ENCODE assay signal across 8 cellular contexts in genomic region chr13:114078501-114079451, GRCh38. TPM values are rescaled to one million over a fixed set of nuclear protein-coding genes. Genes with fewer than 3 reads are reported as not detected.
DNase-seq lines count a peak whose midpoint lies in the region; ATAC-seq and TF ChIP-seq lines count a peak whose summit lies in the region.

No MANE protein-coding gene starts in this region.

- no peaks in the 10 kb centered on the region for H3K27me3 ChIP-seq in prostate gland (replicated peaks; ENCODE audit: insufficient read depth)

- H3K27ac Mint-ChIP-seq in T-helper 17 cell = peak overlapping the region; percentile 84

- H3K27me3 Mint-ChIP-seq in T-helper 17 cell = no peaks in the 10 kb centered on the region

- intact Hi-C loops in prostate gland (cut with DNase I) = no loop called here

- H3K36me3 ChIP-seq in prostate gland = no peaks in the 10 kb centered on the region

- H3K27ac ChIP-seq in prostate gland = peak overlapping the region; percentile 28 to 30

- TF ChIP-seq POLR2A in prostate gland (IDR thresholded peaks at IDR 0.05) = no peak

- peaks cover 42% of the 10 kb centered on the region for H3K4me1 Mint-ChIP-seq in T-helper 17 cell

- 70% methylated on average over 38 of the region's 38 CpGs for WGBS in prostate gland

- TF ChIP-seq CTCF in prostate gland (IDR thresholded peaks at IDR 0.05) = no peak

- ATAC-seq in T-helper 17 cell (peak; percentile 43), HG03108 (IDR thresholded peaks at IDR 0.05; ENCODE audit: unreplicated experiment) (no peak), GM19035 (IDR thresholded peaks at IDR 0.05; ENCODE audit: unreplicated experiment) (no peak), GM21825 (IDR thresholded peaks at IDR 0.05; ENCODE audit: unreplicated experiment) (no peak)

- H3K4me1 ChIP-seq in prostate gland (replicated peaks) = no peaks in the 10 kb centered on the region

- H3K9me3 ChIP-seq in T-helper 17 cell (ENCODE audit: control insufficient read depth, low read length, poor library complexity, severe bottlenecking) = no peaks in the 10 kb centered on the region
- H3K9me3 ChIP-seq in prostate gland = no peaks in the 10 kb centered on the region

- peaks cover 2% of the 10 kb centered on the region for H3K36me3 Mint-ChIP-seq in T-helper 17 cell (ENCODE audit: low read depth)

- DNase-seq in EH (ENCODE audit: low read depth) = peak; percentile 82
- no peak for DNase-seq in T-helper 17 cell
- DNase-seq in fibroblast of the conjunctiva (ENCODE audit: low read depth) = peak; percentile 83
- no peak for DNase-seq in prostate gland (ENCODE audit: low spot score)
- DNase-seq in stimulated activated CD4-positive, alpha-beta T cell treated with anti-CD3 and anti-CD28 coated beads, Interleukin-2, amount 100 ng/mL, for 48 hours = no peak

- no peak overlapping the region for H3K4me3 ChIP-seq in prostate gland

- peak overlapping the region; percentile 25 for H3K4me3 Mint-ChIP-seq in T-helper 17 cell

RNA-seq across cellular contexts. Expression of gene RASA3, which starts 53.6 kb away (rescaled TPM):
- total RNA-seq in T-helper 17 cell (100 to 1,000 TPM; 204 to 215 TPM), prostate gland (10 to 100 TPM in 1 of 2 donors, 1 to 10 TPM in 1; 8.6 to 12.5 TPM)

Comparison
In these comparisons a context has a peak if more than half of its experiments do, and no peak if none do; other contexts are left out.
1. DNase-seq: peak in EH (single experiment) and fibroblast of the conjunctiva (single experiment); none in T-helper 17 cell (0 of 3), prostate gland (single experiment) and stimulated activated CD4-positive, alpha-beta T cell treated with anti-CD3 and anti-CD28 coated beads, Interleukin-2, amount 100 ng/mL, for 48 hours (0 of 2).
2. RNA of gene RASA3, which starts 53.6 kb away (total RNA-seq): 204 to 215 TPM in T-helper 17 cell; 8.6 to 12.5 TPM in prostate gland; every median in the first group is over 10 times any median in the second.